ENCODE assay signal across 18 cellular contexts in genomic region chr13:34886476-34886875, GRCh38.
"Had no signal": no experiment of that assay in that cellular context is flagged by ENCODE, and none has a peak within 500 bp of the region (broad histone marks: within the 10 kb centered on the region; RNA-seq: fewer than 3 reads in every experiment).

No MANE protein-coding gene starts in this region.

- H3K4me1 ChIP-seq: foreskin keratinocyte, parathyroid adenoma, prostate gland, right lobe of liver, transverse colon had no signal

- H3K4me3 ChIP-seq: esophagus squamous epithelium, heart left ventricle, prostate gland, right lobe of liver, thoracic aorta, transverse colon had no signal

- H3K27ac ChIP-seq: esophagus squamous epithelium, foreskin keratinocyte, parathyroid adenoma, prostate gland, right lobe of liver, thoracic aorta, transverse colon had no signal

- H3K36me3 ChIP-seq: esophagus squamous epithelium, heart left ventricle, prostate gland, right lobe of liver, thoracic aorta, transverse colon had no signal

- H3K27me3 Mint-ChIP-seq: effector memory CD8-positive, alpha-beta T cell; natural killer cell treated with Interleukin-12 subunit alpha and Interleukin-12 subunit beta and Interleukin-15 and Interleukin-18, amount 100 ng/mL, for 72 hours; stimulated activated memory B cell treated with anti-CD40 and anti-IgM and Interleukin-4, amounts not matched to agents 10 μg/mL and 1 μg/mL and 100 μg/mL, for 72 hours had no signal

- H3K36me3 Mint-ChIP-seq: natural killer cell treated with Interleukin-12 subunit alpha and Interleukin-12 subunit beta and Interleukin-15 and Interleukin-18, amount 100 ng/mL, for 72 hours; stimulated activated memory B cell treated with anti-CD40 and anti-IgM and Interleukin-4, amounts not matched to agents 10 μg/mL and 1 μg/mL and 100 μg/mL, for 72 hours had no signal

- H3K4me3 Mint-ChIP-seq: effector memory CD8-positive, alpha-beta T cell; natural killer cell treated with Interleukin-12 subunit alpha and Interleukin-12 subunit beta and Interleukin-15 and Interleukin-18, amount 100 ng/mL, for 72 hours; stimulated activated memory B cell treated with anti-CD40 and anti-IgM and Interleukin-4, amounts not matched to agents 10 μg/mL and 1 μg/mL and 100 μg/mL, for 72 hours; stimulated activated naive CD8-positive, alpha-beta T cell treated with anti-CD3 and anti-CD28 coated beads, Interleukin-15, amount 100 ng/mL, for 72 hours had no signal

- H3K4me1 Mint-ChIP-seq: stimulated activated memory B cell treated with anti-CD40 and anti-IgM and Interleukin-4, amounts not matched to agents 10 μg/mL and 1 μg/mL and 100 μg/mL, for 72 hours; stimulated activated naive CD8-positive, alpha-beta T cell treated with anti-CD3 and anti-CD28 coated beads, Interleukin-15, amount 100 ng/mL, for 72 hours had no signal

- H3K9ac ChIP-seq: parathyroid adenoma had no signal

- H2AFZ ChIP-seq: parathyroid adenoma had no signal

- H3K79me2 ChIP-seq: parathyroid adenoma had no signal

- DNase-seq: effector memory CD8-positive, alpha-beta T cell; esophagus squamous epithelium; foreskin keratinocyte; heart left ventricle; hippocampal formation; midbrain; occipital lobe; retina; right lobe of liver; stimulated activated CD4-positive, alpha-beta T cell treated with anti-CD3 and anti-CD28 coated beads, Interleukin-4, amount 100 ng/mL, for 24 hours; stimulated activated naive CD8-positive, alpha-beta T cell treated with anti-CD3 and anti-CD28 coated beads, Interleukin-15, amount 100 ng/mL, for 72 hours; substantia nigra; transverse colon had no signal

- H3K27ac Mint-ChIP-seq: effector memory CD8-positive, alpha-beta T cell; natural killer cell treated with Interleukin-12 subunit alpha and Interleukin-12 subunit beta and Interleukin-15 and Interleukin-18, amount 100 ng/mL, for 72 hours; stimulated activated memory B cell treated with anti-CD40 and anti-IgM and Interleukin-4, amounts not matched to agents 10 μg/mL and 1 μg/mL and 100 μg/mL, for 72 hours; stimulated activated naive CD8-positive, alpha-beta T cell treated with anti-CD3 and anti-CD28 coated beads, Interleukin-15, amount 100 ng/mL, for 72 hours had no signal

- H3K9me3 Mint-ChIP-seq: stimulated activated memory B cell treated with anti-CD40 and anti-IgM and Interleukin-4, amounts not matched to agents 10 μg/mL and 1 μg/mL and 100 μg/mL, for 72 hours; stimulated activated naive CD8-positive, alpha-beta T cell treated with anti-CD3 and anti-CD28 coated beads, Interleukin-15, amount 100 ng/mL, for 72 hours had no signal

- H3K9me3 ChIP-seq: esophagus squamous epithelium, heart left ventricle, prostate gland, right lobe of liver, thoracic aorta, transverse colon had no signal

- H3K27me3 ChIP-seq: esophagus squamous epithelium, foreskin keratinocyte, heart left ventricle, right lobe of liver, transverse colon had no signal
